ENCODE assay signal across 8 cellular contexts in genomic region chr19:52028780-52029123, GRCh38. TPM values are rescaled to one million over a fixed set of nuclear protein-coding genes. Genes with fewer than 3 reads are reported as not detected.
A peak's percentile ranks its signal among the peaks of the same experiment; 100 is the strongest.
DNase-seq lines count a peak whose midpoint lies in the region; ATAC-seq and TF ChIP-seq lines count a peak whose summit lies in the region.

No MANE protein-coding gene starts in this region.

- intact Hi-C loops in mucosa of descending colon (cut with DNase I, micrococcal nuclease), result no loop called here

- no peaks in the 10 kb centered on the region for H3K27me3 ChIP-seq in BJ (ENCODE audit: control insufficient read depth, insufficient read depth, low read length)
- H3K27me3 ChIP-seq in Loucy (ENCODE audit: insufficient read depth, low read length, poor library complexity, severe bottlenecking), result no peaks in the 10 kb centered on the region

- DNase-seq in BJ (ENCODE audit: low read depth) (no peak), choroid plexus epithelial cell (ENCODE audit: low read depth) (no peak), mucosa of descending colon (no peak), erythroblast (lab: John Stamatoyannopoulos, UW) (no peak), NCI-H226 (no peak), superior temporal gyrus (ENCODE audit: extremely low spot score) (no peak)

- CTCF ChIA-PET in BJ (lab: Yijun Ruan, JAX), result no interaction called here

- ATAC-seq in GM21381 (IDR thresholded peaks at IDR 0.05; ENCODE audit: unreplicated experiment) (peak; percentile 21), mucosa of descending colon (peak; percentile 23)

- POLR2A ChIA-PET in BJ (lab: Charles Lee), result no interaction called here

- no peaks in the 10 kb centered on the region; the same call in 1 of the 2 replicates for H3F3A ChIP-seq in Loucy (ENCODE audit: low read depth)

- TF ChIP-seq CTCF in BJ (IDR thresholded peaks at IDR 0.05; ENCODE audit: insufficient read depth, low read depth, low read length) (no peak), Loucy (conservative IDR thresholded peaks at IDR 0.05; ENCODE audit: low read length) (no peak), choroid plexus epithelial cell (conservative IDR thresholded peaks at IDR 0.05; ENCODE audit: low read depth, low read length) (no peak), mucosa of descending colon (IDR thresholded peaks at IDR 0.05) (no peak)

- peak overlapping the region; percentile 53 for H3K4me3 ChIP-seq in BJ (ENCODE audit: low read depth, low read length)
- H3K4me3 ChIP-seq in Loucy (ENCODE audit: low read length, poor library complexity, severe bottlenecking), result peak overlapping the region; percentile 98
- peak overlapping the region; percentile 96 for H3K4me3 ChIP-seq in choroid plexus epithelial cell (ENCODE audit: low read depth, low read length)
- H3K4me3 ChIP-seq in mucosa of descending colon, result peak overlapping the region; percentile 44

- H2AFZ ChIP-seq in Loucy (ENCODE audit: low read length), result peak overlapping the region; percentile 100

- peaks cover 38% of the 10 kb centered on the region for H3K79me2 ChIP-seq in Loucy (ENCODE audit: insufficient read depth, low read length)

- peak overlapping the region; percentile 91 for H3K9ac ChIP-seq in Loucy (ENCODE audit: low read depth, low read length, poor library complexity, severe bottlenecking)

- peaks cover 6% of the 10 kb centered on the region for H3K36me3 ChIP-seq in BJ (ENCODE audit: control insufficient read depth, insufficient read depth, low read length)
- peaks cover 21% of the 10 kb centered on the region for H3K36me3 ChIP-seq in Loucy (ENCODE audit: insufficient read depth, low read length)
- peaks cover 3% of the 10 kb centered on the region for H3K36me3 ChIP-seq in mucosa of descending colon (ENCODE audit: low read depth)

- H3K4me1 ChIP-seq in Loucy (ENCODE audit: insufficient read depth, low read length, poor library complexity, severe bottlenecking) (peaks cover 14% of the 10 kb centered on the region), mucosa of descending colon (ENCODE audit: low read depth) (no peaks in the 10 kb centered on the region)

- TF ChIP-seq POLR2A in erythroblast (IDR thresholded peaks at IDR 0.05; ENCODE audit: low read length), result no peak

- peak overlapping the region; percentile 89 for H3K4me2 ChIP-seq in Loucy (ENCODE audit: low read depth, low read length, poor library complexity, severe bottlenecking)

- no peaks in the 10 kb centered on the region for H4K20me1 ChIP-seq in Loucy (ENCODE audit: insufficient read depth, low read length, poor library complexity, severe bottlenecking)

- no peaks in the 10 kb centered on the region for H3K9me2 ChIP-seq in Loucy (replicated peaks; ENCODE audit: low read depth, low read length)

- H3K9me3 ChIP-seq in Loucy (ENCODE audit: insufficient read depth, low read depth, low read length) (peaks cover 11% of the 10 kb centered on the region; the same call in 1 of the 2 replicates), mucosa of descending colon (peaks cover 71% of the 10 kb centered on the region)

RNA-seq across cellular contexts. Expression of gene ZNF614, which starts 0.6 kb away (rescaled TPM):
- 4.3 and 5.9 TPM in 2 replicates for polyA plus RNA-seq in BJ (2011; rRNA removed)
- polyA minus RNA-seq in BJ (2011; rRNA and poly(A)+ RNA removed), result 2.5 and 2.6 TPM in 2 replicates
- total RNA-seq in mucosa of descending colon, result 1 to 10 TPM; 3.8 to 7.9 (median 4.1) TPM

RNA-seq across cellular contexts. Expression of gene ZNF432, which starts 19.9 kb away (rescaled TPM):
- 1.9 and 4.4 TPM in 2 replicates for polyA plus RNA-seq in BJ (2011; rRNA removed)
- 2.9 and 3.7 TPM in 2 replicates for polyA minus RNA-seq in BJ (2011; rRNA and poly(A)+ RNA removed)
- total RNA-seq in mucosa of descending colon, result 10 to 100 TPM in 2 of 3 donors, 1 to 10 TPM in 1; 9.1 to 18.4 (median 10.3) TPM

RNA-seq across cellular contexts. Expression of gene ZNF615, which starts 20.7 kb away (rescaled TPM):
- 3.8 and 6.2 TPM in 2 replicates for polyA plus RNA-seq in BJ (2011; rRNA removed)
- polyA minus RNA-seq in BJ (2011; rRNA and poly(A)+ RNA removed), result 4.3 and 10.2 TPM in 2 replicates
- 10 to 100 TPM in 1 of 3 donors, 1 to 10 TPM in 2; 5.0 to 15.5 (median 6.3) TPM for total RNA-seq in mucosa of descending colon

RNA-seq across cellular contexts. Expression of gene ZNF350, which starts 42.1 kb away (rescaled TPM):
- polyA plus RNA-seq in BJ (2011; rRNA removed), result 5.5 and 8.0 TPM in 2 replicates
- polyA minus RNA-seq in BJ (2011; rRNA and poly(A)+ RNA removed), result 4.5 and 5.6 TPM in 2 replicates
- total RNA-seq in mucosa of descending colon, result 10 to 100 TPM; 13.5 to 21.8 (median 21.1) TPM

Comparison
In these comparisons a context has a peak if more than half of its experiments do, and no peak if none do; other contexts are left out.
1. H3K4me3 ChIP-seq: peak in every context shown above with its lines; median percentile 98 in Loucy; 96 in choroid plexus epithelial cell; 53 in BJ; 44 in mucosa of descending colon.